21 cellular contexts compared by ENCODE assay signal in genomic region chr6:108001696-108002231, GRCh38. TPM values are rescaled to one million over a fixed set of nuclear protein-coding genes. Genes with fewer than 3 reads are reported as not detected.
A peak's percentile ranks its signal among the peaks of the same experiment; 100 is the strongest.
DNase-seq lines count a peak whose midpoint lies in the region; ATAC-seq and TF ChIP-seq lines count a peak whose summit lies in the region.
"Had no signal": no experiment of that assay in that cellular context is flagged by ENCODE, and none has a peak within 500 bp of the region (broad histone marks: within the 10 kb centered on the region; RNA-seq: fewer than 3 reads in every experiment).

No MANE protein-coding gene starts in this region.

- H3K9me3 ChIP-seq in OCI-LY7 (ENCODE audit: low read length) (no peaks in the 10 kb centered on the region), muscle layer of duodenum (ENCODE audit: control insufficient read depth in 1 of 2, low read length in 2 of 2) (no peaks in the 10 kb centered on the region)
- H3K9me3 ChIP-seq: ascending aorta, HAP-1 had no signal

- DNase-seq in OCI-LY7 (ENCODE audit: low spot score) (no peak), dorsolateral prefrontal cortex (no peak), HCEC 1CT (no peak), C1 segment of cervical spinal cord (lab: John Stamatoyannopoulos, UW) (no peak)
- DNase-seq: activated CD4-positive, alpha-beta T cell treated with anti-CD3 and anti-CD28 coated beads for 36 hours; DND-41; endodermal cell; left ventricle myocardium superior; NCI-H1092 treated with DMSO at 0.1 percent for 48 hours; NCI-H2081 treated with DMSO at 0.1 percent for 48 hours; Right ventricle myocardium superior; stimulated activated CD4-positive, alpha-beta T cell treated with anti-CD3 and anti-CD28 coated beads, Interleukin-1b, Interleukin-23, amount 100 ng/mL, for 48 hours; stimulated activated naive CD4-positive, alpha-beta T cell treated with Interleukin-2 at 50 U/mL for 16 hours had no signal

- H3K4me2 ChIP-seq in OCI-LY7 (ENCODE audit: low read length) = no peak overlapping the region

- H3K79me2 ChIP-seq in OCI-LY7 (ENCODE audit: insufficient read depth, low read depth, low read length) = no peaks in the 10 kb centered on the region
- H3K79me2 ChIP-seq: parathyroid adenoma had no signal

- H3K4me1 ChIP-seq in OCI-LY7 (ENCODE audit: insufficient read depth, low read length, poor library complexity, severe bottlenecking) (no peaks in the 10 kb centered on the region), muscle layer of duodenum (ENCODE audit: control insufficient read depth in 1 of 2, insufficient read depth in 2 of 2, low read length in 2 of 2) (no peaks in the 10 kb centered on the region)
- H3K4me1 ChIP-seq: ascending aorta, parathyroid adenoma had no signal

- H3K4me3 ChIP-seq in OCI-LY7 (ENCODE audit: low read depth, low read length, poor library complexity, severe bottlenecking) (no peak overlapping the region), dorsolateral prefrontal cortex (no peak overlapping the region), muscle layer of duodenum (ENCODE audit: low read depth in 1 of 2, low read length in 2 of 2) (no peak overlapping the region)
- H3K4me3 ChIP-seq: ascending aorta, HAP-1 had no signal

- CTCF ChIA-PET in OCI-LY7 (lab: Charles Lee; ENCODE audit: unreplicated experiment) = no interaction called here

- no peaks in the 10 kb centered on the region for H3K9me2 ChIP-seq in OCI-LY7 (ENCODE audit: insufficient read depth, low read length)

- ATAC-seq in GM18873 (IDR thresholded peaks at IDR 0.05; ENCODE audit: low FRiP score, unreplicated experiment) = no peak
- ATAC-seq in GM18867 (IDR thresholded peaks at IDR 0.05; ENCODE audit: unreplicated experiment) = no peak
- ATAC-seq: activated CD4-positive, alpha-beta T cell treated with anti-CD3 and anti-CD28 coated beads for 36 hours; activated naive CD4-positive, alpha-beta T cell treated with anti-CD3 and anti-CD28 coated beads, Interleukin-2, amount 50 U/mL, for 72 hours; left ventricle myocardium superior had no signal

- no peaks in the 10 kb centered on the region for H3K27me3 ChIP-seq in dorsolateral prefrontal cortex
- no peaks in the 10 kb centered on the region for H3K27me3 ChIP-seq in muscle layer of duodenum (ENCODE audit: low read depth, low read length)
- H3K27me3 ChIP-seq: ascending aorta had no signal

- TF ChIP-seq CTCF in OCI-LY7 (conservative IDR thresholded peaks at IDR 0.05; ENCODE audit: low read length) (no peak), dorsolateral prefrontal cortex (IDR thresholded peaks at IDR 0.05 in 54 of 56, conservative IDR thresholded peaks at IDR 0.05 in 2 of 56; ENCODE audit: low read depth in 1 of 56, partially characterized antibody in 56 of 56) (no peak)

- H4K20me1 ChIP-seq in OCI-LY7 (ENCODE audit: insufficient read depth, low read length) = no peaks in the 10 kb centered on the region

- BruUV-seq in OCI-LY7 (replicated peaks; lab: Mats Ljungman, UMichigan) = no TSS peak

- H2AFZ ChIP-seq in OCI-LY7 (ENCODE audit: low read length) = peak overlapping the region; percentile 77

- no peaks in the 10 kb centered on the region for H3K36me3 ChIP-seq in OCI-LY7 (ENCODE audit: insufficient read depth, low read length)
- H3K36me3 ChIP-seq in muscle layer of duodenum (ENCODE audit: control insufficient read depth in 1 of 2, insufficient read depth in 2 of 2, low read length in 2 of 2) = no peaks in the 10 kb centered on the region
- H3K36me3 ChIP-seq: ascending aorta, HAP-1 had no signal

- POLR2A ChIA-PET in OCI-LY7 (lab: Charles Lee) = no interaction called here

- H3K27ac ChIP-seq in OCI-LY7 (ENCODE audit: low read depth, low read length, poor library complexity, severe bottlenecking) = no peak overlapping the region
- peak overlapping the region in 46 of 59 donors; percentile 7 to 98 (median 93) for H3K27ac ChIP-seq in dorsolateral prefrontal cortex
- peak overlapping the region; percentile 81 for H3K27ac ChIP-seq in muscle layer of duodenum (ENCODE audit: low read length)
- peak overlapping the region; percentile 96 for H3K27ac ChIP-seq in temporal lobe (ENCODE audit: low read depth, low read length)
- H3K27ac ChIP-seq: ascending aorta, parathyroid adenoma had no signal

- intact Hi-C loops in OCI-LY7 (cut with micrococcal nuclease; ENCODE audit: unreplicated experiment) (no loop called here), dorsolateral prefrontal cortex (cut with DNase I) (no loop called here)

RNA-seq across cellular contexts. Expression of gene SEC63, which starts 43.8 kb away (rescaled TPM):
- total RNA-seq in OCI-LY7 (2014; rRNA removed; shearing (Covaris generic)) = 13.0 and 13.6 TPM in 2 replicates
- total RNA-seq in OCI-LY7 (2022) = 131 and 139 TPM in 2 replicates
- 100 to 1,000 TPM in 9 of 120 experiments, 10 to 100 TPM in 111; 54.8 to 112 (median 82.9) TPM for total RNA-seq in dorsolateral prefrontal cortex
- total RNA-seq in temporal lobe = 44.7 TPM
